Comparison of ENCODE assay signal across 1 cellular context in the genomic region with DNA sequence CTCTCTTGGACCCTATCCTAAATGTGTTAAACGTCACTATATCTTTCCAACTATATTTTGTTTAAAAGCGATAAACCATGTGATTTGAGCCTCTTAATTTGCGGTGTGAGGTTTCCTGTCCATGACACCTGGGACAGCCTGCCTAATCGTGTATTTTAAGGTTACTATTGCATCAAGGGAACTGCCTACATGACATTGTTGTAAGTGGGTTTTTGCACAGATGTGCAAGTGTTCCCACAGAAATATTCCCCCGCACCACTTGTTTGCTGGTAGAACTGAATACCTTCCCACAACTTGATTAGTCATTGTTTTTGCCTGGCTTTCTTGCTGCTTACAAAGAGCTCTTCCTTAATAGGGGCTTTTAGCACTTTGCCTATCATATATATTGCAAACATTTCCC.
TF ChIP-seq lines count a peak whose summit lies in the region.

No MANE protein-coding gene starts in this region.

TF ChIP-seq in SK-N-SH treated with all-trans-retinoic acid at 6 μM for 48 hours, 23 proteins besides CTCF, POLR2A, EP300 and RAD21 (continued from another document):
- TF ChIP-seq PATZ1 (CRISPR knock-in tag; IDR thresholded peaks at IDR 0.05; ENCODE audit: borderline replicate concordance): no peak
- TF ChIP-seq, protein P1, sequence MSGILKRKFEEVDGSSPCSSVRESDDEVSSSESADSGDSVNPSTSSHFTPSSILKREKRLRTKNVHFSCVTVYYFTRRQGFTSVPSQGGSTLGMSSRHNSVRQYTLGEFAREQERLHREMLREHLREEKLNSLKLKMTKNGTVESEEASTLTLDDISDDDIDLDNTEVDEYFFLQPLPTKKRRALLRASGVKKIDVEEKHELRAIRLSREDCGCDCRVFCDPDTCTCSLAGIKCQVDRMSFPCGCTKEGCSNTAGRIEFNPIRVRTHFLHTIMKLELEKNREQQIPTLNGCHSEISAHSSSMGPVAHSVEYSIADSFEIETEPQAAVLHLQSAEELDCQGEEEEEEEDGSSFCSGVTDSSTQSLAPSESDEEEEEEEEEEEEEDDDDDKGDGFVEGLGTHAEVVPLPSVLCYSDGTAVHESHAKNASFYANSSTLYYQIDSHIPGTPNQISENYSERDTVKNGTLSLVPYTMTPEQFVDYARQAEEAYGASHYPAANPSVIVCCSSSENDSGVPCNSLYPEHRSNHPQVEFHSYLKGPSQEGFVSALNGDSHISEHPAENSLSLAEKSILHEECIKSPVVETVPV (CRISPR knock-in tag; IDR thresholded peaks at IDR 0.05): no peak
- no peak for TF ChIP-seq OSR1 (CRISPR knock-in tag; IDR thresholded peaks at IDR 0.05)
- no peak for TF ChIP-seq ZFP30 (CRISPR knock-in tag; IDR thresholded peaks at IDR 0.05)
- TF ChIP-seq ZNF70 (CRISPR knock-in tag; IDR thresholded peaks at IDR 0.05): no peak
- no peak for TF ChIP-seq GLIS3 (CRISPR knock-in tag; IDR thresholded peaks at IDR 0.05)
- TF ChIP-seq, protein P2, sequence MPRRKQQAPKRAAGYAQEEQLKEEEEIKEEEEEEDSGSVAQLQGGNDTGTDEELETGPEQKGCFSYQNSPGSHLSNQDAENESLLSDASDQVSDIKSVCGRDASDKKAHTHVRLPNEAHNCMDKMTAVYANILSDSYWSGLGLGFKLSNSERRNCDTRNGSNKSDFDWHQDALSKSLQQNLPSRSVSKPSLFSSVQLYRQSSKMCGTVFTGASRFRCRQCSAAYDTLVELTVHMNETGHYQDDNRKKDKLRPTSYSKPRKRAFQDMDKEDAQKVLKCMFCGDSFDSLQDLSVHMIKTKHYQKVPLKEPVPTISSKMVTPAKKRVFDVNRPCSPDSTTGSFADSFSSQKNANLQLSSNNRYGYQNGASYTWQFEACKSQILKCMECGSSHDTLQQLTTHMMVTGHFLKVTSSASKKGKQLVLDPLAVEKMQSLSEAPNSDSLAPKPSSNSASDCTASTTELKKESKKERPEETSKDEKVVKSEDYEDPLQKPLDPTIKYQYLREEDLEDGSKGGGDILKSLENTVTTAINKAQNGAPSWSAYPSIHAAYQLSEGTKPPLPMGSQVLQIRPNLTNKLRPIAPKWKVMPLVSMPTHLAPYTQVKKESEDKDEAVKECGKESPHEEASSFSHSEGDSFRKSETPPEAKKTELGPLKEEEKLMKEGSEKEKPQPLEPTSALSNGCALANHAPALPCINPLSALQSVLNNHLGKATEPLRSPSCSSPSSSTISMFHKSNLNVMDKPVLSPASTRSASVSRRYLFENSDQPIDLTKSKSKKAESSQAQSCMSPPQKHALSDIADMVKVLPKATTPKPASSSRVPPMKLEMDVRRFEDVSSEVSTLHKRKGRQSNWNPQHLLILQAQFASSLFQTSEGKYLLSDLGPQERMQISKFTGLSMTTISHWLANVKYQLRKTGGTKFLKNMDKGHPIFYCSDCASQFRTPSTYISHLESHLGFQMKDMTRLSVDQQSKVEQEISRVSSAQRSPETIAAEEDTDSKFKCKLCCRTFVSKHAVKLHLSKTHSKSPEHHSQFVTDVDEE (CRISPR knock-in tag; IDR thresholded peaks at IDR 0.05): no peak
- no peak for TF ChIP-seq ZFP3 (CRISPR knock-in tag; IDR thresholded peaks at IDR 0.05)
- no peak for TF ChIP-seq ARNTL (CRISPR knock-in tag; IDR thresholded peaks at IDR 0.05; ENCODE audit: borderline replicate concordance, low read depth)
- TF ChIP-seq CREB5 (CRISPR knock-in tag; IDR thresholded peaks at IDR 0.05; ENCODE audit: low read depth): no peak
- TF ChIP-seq ZC3H10 (CRISPR knock-in tag; IDR thresholded peaks at IDR 0.05): no peak
- no peak for TF ChIP-seq SNAI2 (CRISPR knock-in tag; IDR thresholded peaks at IDR 0.05)
